Comparison of ENCODE assay signal across 1 cellular context in the genomic region with DNA sequence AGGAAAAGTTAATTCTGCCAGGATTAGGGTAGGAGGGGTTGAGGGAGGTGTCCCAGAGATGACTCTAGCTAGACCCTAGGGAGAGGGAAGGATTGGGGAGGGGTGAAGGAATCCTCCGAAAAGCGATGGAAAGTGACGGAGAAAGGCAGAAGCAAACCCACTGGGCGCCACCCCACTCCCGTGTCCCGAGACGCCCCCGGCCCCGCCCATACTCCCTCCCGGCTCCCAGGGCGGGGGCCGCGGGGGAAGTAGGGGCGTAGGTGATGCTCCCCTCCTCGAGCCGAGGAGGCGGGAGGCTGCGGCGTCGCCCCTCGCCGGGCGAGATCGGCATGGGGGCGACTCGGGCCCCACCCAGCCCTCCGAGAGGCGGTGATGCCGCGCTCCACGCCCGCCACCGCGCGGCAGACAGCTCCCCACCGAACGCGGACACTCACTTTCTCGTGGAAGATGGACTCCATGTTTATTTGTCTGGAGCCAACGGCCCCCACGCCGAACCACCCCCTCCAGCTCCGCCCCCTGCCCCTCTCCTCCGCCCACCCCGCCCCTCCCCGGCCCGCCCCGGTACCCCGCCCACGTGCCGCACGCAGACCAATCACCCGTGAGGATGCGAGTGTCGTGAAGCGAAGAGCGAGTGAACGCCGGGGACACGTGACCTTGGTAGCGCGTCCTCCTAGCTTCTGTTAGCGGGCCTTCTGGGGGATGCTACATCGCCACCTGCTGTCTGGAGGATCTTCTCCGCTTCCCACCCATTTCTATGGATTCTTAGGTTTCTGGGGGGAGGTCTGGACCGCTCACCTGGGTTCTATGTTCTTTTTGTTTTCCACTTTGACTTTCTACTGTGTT.
TF ChIP-seq lines count a peak whose summit lies in the region.

A gene (minus strand): TSS at position 488 of the 843 bp plus-strand sequence. CDS start 30 bp downstream, at position 458.

TF ChIP-seq in K562, 482 proteins besides CTCF, POLR2A, EP300 and RAD21 (continued from another document and continues in another):
- TF ChIP-seq ZC3H11A (IDR thresholded peaks at IDR 0.05; ENCODE audit: low read depth, low read length) = no peak
- TF ChIP-seq DDX20 (tag; IDR thresholded peaks at IDR 0.05; ENCODE audit: low read depth) = no peak
- TF ChIP-seq TBL1XR1 (IDR thresholded peaks at IDR 0.05; ENCODE audit: low read length in 2 of 2) = no peak
- TF ChIP-seq, protein P1, sequence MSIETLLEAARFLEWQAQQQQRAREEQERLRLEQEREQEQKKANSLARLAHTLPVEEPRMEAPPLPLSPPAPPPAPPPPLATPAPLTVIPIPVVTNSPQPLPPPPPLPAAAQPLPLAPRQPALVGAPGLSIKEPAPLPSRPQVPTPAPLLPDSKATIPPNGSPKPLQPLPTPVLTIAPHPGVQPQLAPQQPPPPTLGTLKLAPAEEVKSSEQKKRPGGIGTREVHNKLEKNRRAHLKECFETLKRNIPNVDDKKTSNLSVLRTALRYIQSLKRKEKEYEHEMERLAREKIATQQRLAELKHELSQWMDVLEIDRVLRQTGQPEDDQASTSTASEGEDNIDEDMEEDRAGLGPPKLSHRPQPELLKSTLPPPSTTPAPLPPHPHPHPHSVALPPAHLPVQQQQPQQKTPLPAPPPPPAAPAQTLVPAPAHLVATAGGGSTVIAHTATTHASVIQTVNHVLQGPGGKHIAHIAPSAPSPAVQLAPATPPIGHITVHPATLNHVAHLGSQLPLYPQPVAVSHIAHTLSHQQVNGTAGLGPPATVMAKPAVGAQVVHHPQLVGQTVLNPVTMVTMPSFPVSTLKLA (conservative IDR thresholded peaks at IDR 0.05) = peak; percentile 47 to 75; a peak in 3 of 4 replicates
- no peak for TF ChIP-seq HNRNPH1 (optimal IDR thresholded peaks at IDR 0.05; ENCODE audit: low read depth, low read length)
- no peak for TF ChIP-seq MCM2 (IDR thresholded peaks at IDR 0.05; ENCODE audit: low read depth)
- TF ChIP-seq ZKSCAN3 (CRISPR knock-in tag; IDR thresholded peaks at IDR 0.05) = no peak
- TF ChIP-seq, protein P2, sequence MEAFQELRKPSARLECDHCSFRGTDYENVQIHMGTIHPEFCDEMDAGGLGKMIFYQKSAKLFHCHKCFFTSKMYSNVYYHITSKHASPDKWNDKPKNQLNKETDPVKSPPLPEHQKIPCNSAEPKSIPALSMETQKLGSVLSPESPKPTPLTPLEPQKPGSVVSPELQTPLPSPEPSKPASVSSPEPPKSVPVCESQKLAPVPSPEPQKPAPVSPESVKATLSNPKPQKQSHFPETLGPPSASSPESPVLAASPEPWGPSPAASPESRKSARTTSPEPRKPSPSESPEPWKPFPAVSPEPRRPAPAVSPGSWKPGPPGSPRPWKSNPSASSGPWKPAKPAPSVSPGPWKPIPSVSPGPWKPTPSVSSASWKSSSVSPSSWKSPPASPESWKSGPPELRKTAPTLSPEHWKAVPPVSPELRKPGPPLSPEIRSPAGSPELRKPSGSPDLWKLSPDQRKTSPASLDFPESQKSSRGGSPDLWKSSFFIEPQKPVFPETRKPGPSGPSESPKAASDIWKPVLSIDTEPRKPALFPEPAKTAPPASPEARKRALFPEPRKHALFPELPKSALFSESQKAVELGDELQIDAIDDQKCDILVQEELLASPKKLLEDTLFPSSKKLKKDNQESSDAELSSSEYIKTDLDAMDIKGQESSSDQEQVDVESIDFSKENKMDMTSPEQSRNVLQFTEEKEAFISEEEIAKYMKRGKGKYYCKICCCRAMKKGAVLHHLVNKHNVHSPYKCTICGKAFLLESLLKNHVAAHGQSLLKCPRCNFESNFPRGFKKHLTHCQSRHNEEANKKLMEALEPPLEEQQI (IDR thresholded peaks at IDR 0.05) = 0 out of 2 replicates have a peak, but pooled peaks have one; percentile 58
- TF ChIP-seq ZNF12 (CRISPR knock-in tag; IDR thresholded peaks at IDR 0.05) = no peak
- no peak for TF ChIP-seq ZBED1 (IDR thresholded peaks at IDR 0.05)
- no peak for TF ChIP-seq ZNF408 (CRISPR knock-in tag; IDR thresholded peaks at IDR 0.05; ENCODE audit: low read depth)
- TF ChIP-seq, protein P3, sequence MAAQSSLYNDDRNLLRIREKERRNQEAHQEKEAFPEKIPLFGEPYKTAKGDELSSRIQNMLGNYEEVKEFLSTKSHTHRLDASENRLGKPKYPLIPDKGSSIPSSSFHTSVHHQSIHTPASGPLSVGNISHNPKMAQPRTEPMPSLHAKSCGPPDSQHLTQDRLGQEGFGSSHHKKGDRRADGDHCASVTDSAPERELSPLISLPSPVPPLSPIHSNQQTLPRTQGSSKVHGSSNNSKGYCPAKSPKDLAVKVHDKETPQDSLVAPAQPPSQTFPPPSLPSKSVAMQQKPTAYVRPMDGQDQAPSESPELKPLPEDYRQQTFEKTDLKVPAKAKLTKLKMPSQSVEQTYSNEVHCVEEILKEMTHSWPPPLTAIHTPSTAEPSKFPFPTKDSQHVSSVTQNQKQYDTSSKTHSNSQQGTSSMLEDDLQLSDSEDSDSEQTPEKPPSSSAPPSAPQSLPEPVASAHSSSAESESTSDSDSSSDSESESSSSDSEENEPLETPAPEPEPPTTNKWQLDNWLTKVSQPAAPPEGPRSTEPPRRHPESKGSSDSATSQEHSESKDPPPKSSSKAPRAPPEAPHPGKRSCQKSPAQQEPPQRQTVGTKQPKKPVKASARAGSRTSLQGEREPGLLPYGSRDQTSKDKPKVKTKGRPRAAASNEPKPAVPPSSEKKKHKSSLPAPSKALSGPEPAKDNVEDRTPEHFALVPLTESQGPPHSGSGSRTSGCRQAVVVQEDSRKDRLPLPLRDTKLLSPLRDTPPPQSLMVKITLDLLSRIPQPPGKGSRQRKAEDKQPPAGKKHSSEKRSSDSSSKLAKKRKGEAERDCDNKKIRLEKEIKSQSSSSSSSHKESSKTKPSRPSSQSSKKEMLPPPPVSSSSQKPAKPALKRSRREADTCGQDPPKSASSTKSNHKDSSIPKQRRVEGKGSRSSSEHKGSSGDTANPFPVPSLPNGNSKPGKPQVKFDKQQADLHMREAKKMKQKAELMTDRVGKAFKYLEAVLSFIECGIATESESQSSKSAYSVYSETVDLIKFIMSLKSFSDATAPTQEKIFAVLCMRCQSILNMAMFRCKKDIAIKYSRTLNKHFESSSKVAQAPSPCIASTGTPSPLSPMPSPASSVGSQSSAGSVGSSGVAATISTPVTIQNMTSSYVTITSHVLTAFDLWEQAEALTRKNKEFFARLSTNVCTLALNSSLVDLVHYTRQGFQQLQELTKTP (IDR thresholded peaks at IDR 0.05; ENCODE audit: low read depth in 1 of 2, partially characterized antibody in 2 of 2) = no peak
- TF ChIP-seq ZC3H8 (IDR thresholded peaks at IDR 0.05) = no peak
- no peak for TF ChIP-seq NCOA4 (IDR thresholded peaks at IDR 0.05; ENCODE audit: partially characterized antibody)
- no peak for TF ChIP-seq STAG1 (CRISPR knock-in tag; IDR thresholded peaks at IDR 0.05; ENCODE audit: borderline replicate concordance)
- TF ChIP-seq TRIM28 (IDR thresholded peaks at IDR 0.05) = no peak
- TF ChIP-seq SRSF1 (IDR thresholded peaks at IDR 0.05; ENCODE audit: low read depth, low read length) = no peak
- TF ChIP-seq, protein P4, sequence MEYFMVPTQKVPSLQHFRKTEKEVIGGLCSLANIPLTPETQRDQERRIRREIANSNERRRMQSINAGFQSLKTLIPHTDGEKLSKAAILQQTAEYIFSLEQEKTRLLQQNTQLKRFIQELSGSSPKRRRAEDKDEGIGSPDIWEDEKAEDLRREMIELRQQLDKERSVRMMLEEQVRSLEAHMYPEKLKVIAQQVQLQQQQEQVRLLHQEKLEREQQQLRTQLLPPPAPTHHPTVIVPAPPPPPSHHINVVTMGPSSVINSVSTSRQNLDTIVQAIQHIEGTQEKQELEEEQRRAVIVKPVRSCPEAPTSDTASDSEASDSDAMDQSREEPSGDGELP (CRISPR knock-in tag; IDR thresholded peaks at IDR 0.05; ENCODE audit: borderline replicate concordance) = peak; percentile 45; the same call in 1 of the 2 replicates
- no peak for TF ChIP-seq ZNF780A (CRISPR knock-in tag; IDR thresholded peaks at IDR 0.05)
- TF ChIP-seq TAF15 (IDR thresholded peaks at IDR 0.05; ENCODE audit: low read depth, low read length) = no peak
- no peak for TF ChIP-seq SETDB1 (IDR thresholded peaks at IDR 0.05; ENCODE audit: low read length)
- TF ChIP-seq, protein P5, sequence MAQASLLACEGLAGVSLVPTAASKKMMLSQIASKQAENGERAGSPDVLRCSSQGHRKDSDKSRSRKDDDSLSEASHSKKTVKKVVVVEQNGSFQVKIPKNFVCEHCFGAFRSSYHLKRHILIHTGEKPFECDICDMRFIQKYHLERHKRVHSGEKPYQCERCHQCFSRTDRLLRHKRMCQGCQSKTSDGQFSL (CRISPR knock-in tag; IDR thresholded peaks at IDR 0.05) = no peak
- TF ChIP-seq, protein P5 (tag; IDR thresholded peaks at IDR 0.05) = no peak
- no peak for TF ChIP-seq MBD2 (IDR thresholded peaks at IDR 0.05; ENCODE audit: borderline replicate concordance, low read depth)
- peak; percentile 29 for TF ChIP-seq NFYB (IDR thresholded peaks at IDR 0.05; ENCODE audit: extremely low read depth, insufficient read length)
- TF ChIP-seq SIN3B (IDR thresholded peaks at IDR 0.05; ENCODE audit: low read depth) = 0 out of 2 replicates have a peak, but pooled peaks have one; percentile 41
- TF ChIP-seq, protein P6, sequence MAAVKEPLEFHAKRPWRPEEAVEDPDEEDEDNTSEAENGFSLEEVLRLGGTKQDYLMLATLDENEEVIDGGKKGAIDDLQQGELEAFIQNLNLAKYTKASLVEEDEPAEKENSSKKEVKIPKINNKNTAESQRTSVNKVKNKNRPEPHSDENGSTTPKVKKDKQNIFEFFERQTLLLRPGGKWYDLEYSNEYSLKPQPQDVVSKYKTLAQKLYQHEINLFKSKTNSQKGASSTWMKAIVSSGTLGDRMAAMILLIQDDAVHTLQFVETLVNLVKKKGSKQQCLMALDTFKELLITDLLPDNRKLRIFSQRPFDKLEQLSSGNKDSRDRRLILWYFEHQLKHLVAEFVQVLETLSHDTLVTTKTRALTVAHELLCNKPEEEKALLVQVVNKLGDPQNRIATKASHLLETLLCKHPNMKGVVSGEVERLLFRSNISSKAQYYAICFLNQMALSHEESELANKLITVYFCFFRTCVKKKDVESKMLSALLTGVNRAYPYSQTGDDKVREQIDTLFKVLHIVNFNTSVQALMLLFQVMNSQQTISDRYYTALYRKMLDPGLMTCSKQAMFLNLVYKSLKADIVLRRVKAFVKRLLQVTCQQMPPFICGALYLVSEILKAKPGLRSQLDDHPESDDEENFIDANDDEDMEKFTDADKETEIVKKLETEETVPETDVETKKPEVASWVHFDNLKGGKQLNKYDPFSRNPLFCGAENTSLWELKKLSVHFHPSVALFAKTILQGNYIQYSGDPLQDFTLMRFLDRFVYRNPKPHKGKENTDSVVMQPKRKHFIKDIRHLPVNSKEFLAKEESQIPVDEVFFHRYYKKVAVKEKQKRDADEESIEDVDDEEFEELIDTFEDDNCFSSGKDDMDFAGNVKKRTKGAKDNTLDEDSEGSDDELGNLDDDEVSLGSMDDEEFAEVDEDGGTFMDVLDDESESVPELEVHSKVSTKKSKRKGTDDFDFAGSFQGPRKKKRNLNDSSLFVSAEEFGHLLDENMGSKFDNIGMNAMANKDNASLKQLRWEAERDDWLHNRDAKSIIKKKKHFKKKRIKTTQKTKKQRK (IDR thresholded peaks at IDR 0.05; ENCODE audit: borderline replicate concordance, low read depth, low read length) = no peak
- no peak for TF ChIP-seq RHOXF2B (CRISPR knock-in tag; conservative IDR thresholded peaks at IDR 0.05)
- no peak for TF ChIP-seq PCBP1 (IDR thresholded peaks at IDR 0.05; ENCODE audit: low read depth, low read length, poor library complexity, severe bottlenecking)
- TF ChIP-seq, protein P7, sequence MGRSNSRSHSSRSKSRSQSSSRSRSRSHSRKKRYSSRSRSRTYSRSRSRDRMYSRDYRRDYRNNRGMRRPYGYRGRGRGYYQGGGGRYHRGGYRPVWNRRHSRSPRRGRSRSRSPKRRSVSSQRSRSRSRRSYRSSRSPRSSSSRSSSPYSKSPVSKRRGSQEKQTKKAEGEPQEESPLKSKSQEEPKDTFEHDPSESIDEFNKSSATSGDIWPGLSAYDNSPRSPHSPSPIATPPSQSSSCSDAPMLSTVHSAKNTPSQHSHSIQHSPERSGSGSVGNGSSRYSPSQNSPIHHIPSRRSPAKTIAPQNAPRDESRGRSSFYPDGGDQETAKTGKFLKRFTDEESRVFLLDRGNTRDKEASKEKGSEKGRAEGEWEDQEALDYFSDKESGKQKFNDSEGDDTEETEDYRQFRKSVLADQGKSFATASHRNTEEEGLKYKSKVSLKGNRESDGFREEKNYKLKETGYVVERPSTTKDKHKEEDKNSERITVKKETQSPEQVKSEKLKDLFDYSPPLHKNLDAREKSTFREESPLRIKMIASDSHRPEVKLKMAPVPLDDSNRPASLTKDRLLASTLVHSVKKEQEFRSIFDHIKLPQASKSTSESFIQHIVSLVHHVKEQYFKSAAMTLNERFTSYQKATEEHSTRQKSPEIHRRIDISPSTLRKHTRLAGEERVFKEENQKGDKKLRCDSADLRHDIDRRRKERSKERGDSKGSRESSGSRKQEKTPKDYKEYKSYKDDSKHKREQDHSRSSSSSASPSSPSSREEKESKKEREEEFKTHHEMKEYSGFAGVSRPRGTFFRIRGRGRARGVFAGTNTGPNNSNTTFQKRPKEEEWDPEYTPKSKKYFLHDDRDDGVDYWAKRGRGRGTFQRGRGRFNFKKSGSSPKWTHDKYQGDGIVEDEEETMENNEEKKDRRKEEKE (IDR thresholded peaks at IDR 0.05; ENCODE audit: borderline replicate concordance in 1 of 2, control insufficient read depth in 1 of 2, low read depth in 2 of 2, low read length in 1 of 2) = no peak
- TF ChIP-seq, protein P8, sequence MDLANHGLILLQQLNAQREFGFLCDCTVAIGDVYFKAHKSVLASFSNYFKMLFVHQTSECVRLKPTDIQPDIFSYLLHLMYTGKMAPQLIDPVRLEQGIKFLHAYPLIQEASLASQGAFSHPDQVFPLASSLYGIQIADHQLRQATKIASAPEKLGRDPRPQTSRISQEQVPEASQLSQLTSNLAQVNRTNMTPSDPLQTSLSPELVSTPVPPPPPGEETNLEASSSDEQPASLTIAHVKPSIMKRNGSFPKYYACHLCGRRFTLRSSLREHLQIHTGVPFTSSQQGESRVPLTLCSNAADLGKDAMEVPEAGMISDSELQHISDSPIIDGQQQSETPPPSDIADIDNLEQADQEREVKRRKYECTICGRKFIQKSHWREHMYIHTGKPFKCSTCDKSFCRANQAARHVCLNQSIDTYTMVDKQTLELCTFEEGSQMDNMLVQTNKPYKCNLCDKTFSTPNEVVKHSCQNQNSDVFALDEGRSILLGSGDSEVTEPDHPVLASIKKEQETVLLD (IDR thresholded peaks at IDR 0.05) = no peak
- no peak for TF ChIP-seq WHSC1 (IDR thresholded peaks at IDR 0.05; ENCODE audit: low read length)
- TF ChIP-seq TEAD2 (tag; IDR thresholded peaks at IDR 0.05) = no peak
- no peak for TF ChIP-seq MTF1 (CRISPR knock-in tag; IDR thresholded peaks at IDR 0.05; ENCODE audit: borderline replicate concordance)
